In genomic region chr7:82211333-82211732, GRCh38 we compare ENCODE assay signal across 17 cellular contexts.
DNase-seq lines count a peak whose midpoint lies in the region; ATAC-seq and TF ChIP-seq lines count a peak whose summit lies in the region.
"Had no signal": no experiment of that assay in that cellular context is flagged by ENCODE, and none has a peak within 500 bp of the region (broad histone marks: within the 10 kb centered on the region; RNA-seq: fewer than 3 reads in every experiment).

No MANE protein-coding gene starts in this region.

- peak overlapping the region; percentile 62 for H3K27ac ChIP-seq in psoas muscle
- H3K27ac ChIP-seq in SJCRH30 = no peak overlapping the region
- no peak overlapping the region for H3K27ac ChIP-seq in smooth muscle cell (ENCODE audit: low read depth)
- H3K27ac ChIP-seq: GM23248 had no signal

- H3K36me3 Mint-ChIP-seq in activated CD4-positive, alpha-beta memory T cell treated with anti-CD3 and anti-CD28 coated beads, Interleukin-2, amount 10 ng/mL, durations not matched to agents 7 days and 5 days (ENCODE audit: low read depth) = no peaks in the 10 kb centered on the region
- H3K36me3 Mint-ChIP-seq: CD4-positive, CD25-positive, alpha-beta regulatory T cell; CD8-positive, alpha-beta memory T cell had no signal

- no peaks in the 10 kb centered on the region for H3K4me1 Mint-ChIP-seq in activated CD4-positive, alpha-beta memory T cell treated with anti-CD3 and anti-CD28 coated beads, Interleukin-2, amount 10 ng/mL, durations not matched to agents 7 days and 5 days
- H3K4me1 Mint-ChIP-seq: CD4-positive, CD25-positive, alpha-beta regulatory T cell; CD8-positive, alpha-beta memory T cell had no signal

- peak in 3 of 4 donors; percentile 28 to 82 (median 54) for ATAC-seq in psoas muscle

- intact Hi-C loops in psoas muscle (cut with DNase I) = no loop called here

- H3K4me3 ChIP-seq in psoas muscle = no peak overlapping the region
- no peak overlapping the region for H3K4me3 ChIP-seq in SJCRH30
- H3K4me3 ChIP-seq in smooth muscle cell = no peak overlapping the region
- H3K4me3 ChIP-seq: GM23248, HAP-1 had no signal

- WGBS in psoas muscle, 3 donors = 33 to 75% (median 50%) methylated on average over 1 of the region's 1 CpG
- WGBS in smooth muscle cell (ENCODE audit: low lambda C conversion rate) = 100% methylated on average over 1 of the region's 1 CpG

- TF ChIP-seq CTCF in psoas muscle (IDR thresholded peaks at IDR 0.05) (no peak), smooth muscle cell (IDR thresholded peaks at IDR 0.05; ENCODE audit: borderline replicate concordance, insufficient read depth, poor library complexity, severe bottlenecking) (no peak)

- POLR2A ChIA-PET in activated CD4-positive, alpha-beta memory T cell treated with anti-CD3 and anti-CD28 coated beads, Interleukin-2, amount 10 ng/mL, durations not matched to agents 7 days and 5 days (lab: Charles Lee) = no interaction called here

- no peaks in the 10 kb centered on the region for H3K27me3 Mint-ChIP-seq in activated CD4-positive, alpha-beta memory T cell treated with anti-CD3 and anti-CD28 coated beads, Interleukin-2, amount 10 ng/mL, durations not matched to agents 7 days and 5 days
- H3K27me3 Mint-ChIP-seq: CD4-positive, CD25-positive, alpha-beta regulatory T cell; CD8-positive, alpha-beta memory T cell had no signal

- no peak overlapping the region for H3K27ac Mint-ChIP-seq in activated CD4-positive, alpha-beta memory T cell treated with anti-CD3 and anti-CD28 coated beads, Interleukin-2, amount 10 ng/mL, durations not matched to agents 7 days and 5 days
- H3K27ac Mint-ChIP-seq: CD4-positive, CD25-positive, alpha-beta regulatory T cell; CD8-positive, alpha-beta memory T cell had no signal

- no peaks in the 10 kb centered on the region for H3F3A ChIP-seq in smooth muscle cell (ENCODE audit: low read depth)

- H3K27me3 ChIP-seq in psoas muscle (ENCODE audit: insufficient read depth in 3 of 3, low read length in 2 of 3) = no peaks in the 10 kb centered on the region
- no peaks in the 10 kb centered on the region for H3K27me3 ChIP-seq in SJCRH30
- H3K27me3 ChIP-seq in smooth muscle cell (ENCODE audit: low read depth) = no peaks in the 10 kb centered on the region
- H3K27me3 ChIP-seq: BE2C had no signal

- DNase-seq in NCI-H69 (lab: John Stamatoyannopoulos, UW) (peak; percentile 58), NCI-H82 (lab: John Stamatoyannopoulos, UW) (peak; percentile 70), psoas muscle (peak in 1 of 2 donors; percentile 59), SJCRH30 (no peak), smooth muscle cell (lab: John Stamatoyannopoulos, UW; ENCODE audit: unreplicated experiment) (no peak)
- DNase-seq in activated CD4-positive, alpha-beta memory T cell treated with anti-CD3 and anti-CD28 coated beads, Interleukin-2, amount 10 ng/mL, durations not matched to agents 7 days and 5 days = no peak
- DNase-seq: ACHN; BE2C; C1 segment of cervical spinal cord; CD4-positive, CD25-positive, alpha-beta regulatory T cell; CD8-positive, alpha-beta memory T cell; COR-L47; DMS 273 treated with DMSO at 0.1 percent for 48 hours; DND-41; EL; GM23248 had no signal

- H3K9me3 ChIP-seq in psoas muscle = no peaks in the 10 kb centered on the region
- H3K9me3 ChIP-seq in SJCRH30 (replicated peaks) = no peaks in the 10 kb centered on the region
- H3K9me3 ChIP-seq in smooth muscle cell (replicated peaks; ENCODE audit: low read depth) = no peaks in the 10 kb centered on the region
- H3K9me3 ChIP-seq: HAP-1 had no signal

- CTCF ChIA-PET in activated CD4-positive, alpha-beta memory T cell treated with anti-CD3 and anti-CD28 coated beads, Interleukin-2, amount 10 ng/mL, durations not matched to agents 7 days and 5 days (lab: Charles Lee) = no interaction called here

- peaks cover 21% of the 10 kb centered on the region for H3K4me1 ChIP-seq in psoas muscle
- 0 out of 2 replicates have a peak, but pooled peaks cover 3% of the 10 kb centered on the region for H3K4me1 ChIP-seq in SJCRH30
- H3K4me1 ChIP-seq in smooth muscle cell (ENCODE audit: low read depth) = no peaks in the 10 kb centered on the region

- no peaks in the 10 kb centered on the region for H4K20me1 ChIP-seq in smooth muscle cell (ENCODE audit: low read depth)

- H3K4me2 ChIP-seq in smooth muscle cell = no peak overlapping the region

- no peak overlapping the region for H2AFZ ChIP-seq in smooth muscle cell (ENCODE audit: low read depth)
- H2AFZ ChIP-seq: GM23248 had no signal

- H3K79me2 ChIP-seq in smooth muscle cell (ENCODE audit: low read depth) = no peaks in the 10 kb centered on the region

- no peak overlapping the region for H3K4me3 Mint-ChIP-seq in activated CD4-positive, alpha-beta memory T cell treated with anti-CD3 and anti-CD28 coated beads, Interleukin-2, amount 10 ng/mL, durations not matched to agents 7 days and 5 days
- H3K4me3 Mint-ChIP-seq: CD4-positive, CD25-positive, alpha-beta regulatory T cell; CD8-positive, alpha-beta memory T cell had no signal

- H3K9me3 Mint-ChIP-seq in activated CD4-positive, alpha-beta memory T cell treated with anti-CD3 and anti-CD28 coated beads, Interleukin-2, amount 10 ng/mL, durations not matched to agents 7 days and 5 days = peaks cover 6% of the 10 kb centered on the region

- H3K9ac ChIP-seq in smooth muscle cell (ENCODE audit: low read depth) = no peak overlapping the region
- H3K9ac ChIP-seq: GM23248 had no signal

- H3K36me3 ChIP-seq in psoas muscle (ENCODE audit: insufficient read depth in 1 of 2, low read depth in 1 of 2) = no peaks in the 10 kb centered on the region
- no peaks in the 10 kb centered on the region for H3K36me3 ChIP-seq in SJCRH30
- no peaks in the 10 kb centered on the region for H3K36me3 ChIP-seq in smooth muscle cell (ENCODE audit: low read depth)
- H3K36me3 ChIP-seq: HAP-1 had no signal

Comparison
In these comparisons a context has a peak if more than half of its experiments do, and no peak if none do; other contexts are left out.
1. DNase-seq: peak in NCI-H69 (single experiment) and NCI-H82 (single experiment); none in activated CD4-positive, alpha-beta memory T cell treated with anti-CD3 and anti-CD28 coated beads, Interleukin-2, amount 10 ng/mL, durations not matched to agents 7 days and 5 days (single experiment), SJCRH30 (0 of 2) and smooth muscle cell (single experiment).